ENCODE assay signal across 16 cellular contexts in genomic region chr18:1014951-1015627, GRCh38.
DNase-seq lines count a peak whose midpoint lies in the region; ATAC-seq and TF ChIP-seq lines count a peak whose summit lies in the region.
"Had no signal": no experiment of that assay in that cellular context is flagged by ENCODE, and none has a peak within 500 bp of the region (broad histone marks: within the 10 kb centered on the region; RNA-seq: fewer than 3 reads in every experiment).

No MANE protein-coding gene starts in this region.

- no peak overlapping the region for H2BK15ac ChIP-seq in neuronal stem cell (ENCODE audit: low read length)

- H4K20me1 ChIP-seq in BLaER1 treated with 17β-estradiol and CSF1 and Interleukin-3, amounts not matched to agents 10 nM and 100 nM: no peaks in the 10 kb centered on the region

- DNase-seq in NT2/D1 (ENCODE audit: low read depth, low spot score) (peak; percentile 23), fibroblast of villous mesenchyme (ENCODE audit: low read depth) (peak; percentile 18), neuronal stem cell (ENCODE audit: low spot score) (no peak), gastrocnemius medialis (no peak), NCI-H1694 (lab: John Stamatoyannopoulos, UW) (no peak)
- DNase-seq: activated CD4-positive, alpha-beta T cell treated with anti-CD3 and anti-CD28 coated beads for 4 hours; activated T-cell treated with anti-CD3 and anti-CD28 coated beads, Interleukin-2, amount 50 U/mL, for 24 hours; amygdala; effector CD8-positive, alpha-beta T cell; NCI-H1092; ovary; stimulated activated CD4-positive, alpha-beta T cell treated with anti-CD3 and anti-CD28 coated beads, Interleukin-15, amount 100 ng/mL, for 24 hours had no signal

- no peak overlapping the region for H3K14ac ChIP-seq in neuronal stem cell (ENCODE audit: low read length)

- in situ Hi-C loops in gastrocnemius medialis (cut with MboI; ENCODE audit: low sequenced_read_pairs in 4 of 4): no loop called here

- no peak overlapping the region for H3K27ac ChIP-seq in BLaER1 treated with 17β-estradiol and CSF1 and Interleukin-3, amounts not matched to agents 10 nM and 100 nM
- peak overlapping the region; percentile 25 for H3K27ac ChIP-seq in neuronal stem cell (replicated peaks; ENCODE audit: low read length)
- H3K27ac ChIP-seq in gastrocnemius medialis: no peak overlapping the region
- H3K27ac ChIP-seq: ovary, upper lobe of left lung had no signal

- no peak for TF ChIP-seq POLR2A in gastrocnemius medialis (IDR thresholded peaks at IDR 0.05)

- H3K4me2 ChIP-seq in BLaER1 treated with 17β-estradiol and CSF1 and Interleukin-3, amounts not matched to agents 10 nM and 100 nM: peak overlapping the region in 9 of 11 experiments; percentile 34 to 72 (median 61); a peak in 15 of 22 replicates
- no peak overlapping the region for H3K4me2 ChIP-seq in neuronal stem cell (ENCODE audit: insufficient read depth, low read length, poor library complexity, severe bottlenecking)

- H3K9ac ChIP-seq in BLaER1 treated with 17β-estradiol and CSF1 and Interleukin-3, amounts not matched to agents 10 nM and 100 nM: no peak overlapping the region
- H3K9ac ChIP-seq in NT2/D1 (ENCODE audit: insufficient read length, low read depth): no peak overlapping the region
- no peak overlapping the region for H3K9ac ChIP-seq in neuronal stem cell (ENCODE audit: low read depth, low read length, poor library complexity)

- no peak overlapping the region for H2BK5ac ChIP-seq in neuronal stem cell (ENCODE audit: low read length)

- H3K4me3 ChIP-seq in BLaER1 treated with 17β-estradiol and CSF1 and Interleukin-3, amounts not matched to agents 10 nM and 100 nM: no peak overlapping the region
- H3K4me3 ChIP-seq in NT2/D1 (ENCODE audit: insufficient read length, low read depth) (no peak overlapping the region), fibroblast of villous mesenchyme (ENCODE audit: low read depth, low read length) (no peak overlapping the region), neuronal stem cell (ENCODE audit: low read length in 2 of 2) (no peak overlapping the region), gastrocnemius medialis (no peak overlapping the region)
- H3K4me3 ChIP-seq: ovary, upper lobe of left lung had no signal

- no peak overlapping the region for H2AFZ ChIP-seq in neuronal stem cell (ENCODE audit: low read length)

- no peak overlapping the region for H4K91ac ChIP-seq in neuronal stem cell (ENCODE audit: low read depth, low read length, poor library complexity)

- TF ChIP-seq CTCF in fibroblast of villous mesenchyme (IDR thresholded peaks at IDR 0.05; ENCODE audit: insufficient read depth, low read depth, low read length) (no peak), gastrocnemius medialis (IDR thresholded peaks at IDR 0.05 in 4 of 5, conservative IDR thresholded peaks at IDR 0.05 in 1 of 5) (no peak)

- intact Hi-C loops in gastrocnemius medialis (cut with DNase I; ENCODE audit: low total_unique reads): no loop called here

- H3K4me1 ChIP-seq in BLaER1 treated with 17β-estradiol and CSF1 and Interleukin-3, amounts not matched to agents 10 nM and 100 nM: peaks cover 0 to 26% (median 17%) of the 10 kb centered on the region in 10 experiments; a peak in 16 of 20 replicates
- peaks cover 6% of the 10 kb centered on the region for H3K4me1 ChIP-seq in NT2/D1 (ENCODE audit: insufficient read depth, insufficient read length)
- peaks cover 0 to 15% of the 10 kb centered on the region in 2 donors for H3K4me1 ChIP-seq in neuronal stem cell (ENCODE audit: control insufficient read depth in 2 of 2, insufficient read depth in 1 of 2, low read depth in 1 of 2, low read length in 2 of 2)
- no peaks in the 10 kb centered on the region for H3K4me1 ChIP-seq in gastrocnemius medialis

- no peaks in the 10 kb centered on the region for H3K36me3 ChIP-seq in BLaER1 treated with 17β-estradiol and CSF1 and Interleukin-3, amounts not matched to agents 10 nM and 100 nM
- H3K36me3 ChIP-seq in NT2/D1 (ENCODE audit: insufficient read depth, insufficient read length, low read length) (peaks cover 2% of the 10 kb centered on the region), neuronal stem cell (replicated peaks in 1 of 2; ENCODE audit: control insufficient read depth in 2 of 2, insufficient read depth in 2 of 2, low read length in 2 of 2) (no peaks in the 10 kb centered on the region), gastrocnemius medialis (no peaks in the 10 kb centered on the region)
- H3K36me3 ChIP-seq: ovary, upper lobe of left lung had no signal

- H3K4ac ChIP-seq in neuronal stem cell (ENCODE audit: low read length): no peak overlapping the region

- H3K23ac ChIP-seq in neuronal stem cell (ENCODE audit: low read depth, low read length, poor library complexity): no peak overlapping the region

- H3K18ac ChIP-seq in neuronal stem cell (ENCODE audit: low read length): no peak overlapping the region

- no peak overlapping the region for H4K8ac ChIP-seq in neuronal stem cell (ENCODE audit: low read depth, low read length)

- H2BK12ac ChIP-seq in neuronal stem cell (ENCODE audit: low read length): no peak overlapping the region

- no peaks in the 10 kb centered on the region for H3K27me3 ChIP-seq in BLaER1 treated with 17β-estradiol and CSF1 and Interleukin-3, amounts not matched to agents 10 nM and 100 nM
- H3K27me3 ChIP-seq in NT2/D1 (ENCODE audit: insufficient read depth, insufficient read length): no peaks in the 10 kb centered on the region
- no peaks in the 10 kb centered on the region for H3K27me3 ChIP-seq in neuronal stem cell (ENCODE audit: control insufficient read depth in 3 of 3, insufficient read depth in 3 of 3, low read depth in 1 of 3, low read length in 3 of 3)
- no peaks in the 10 kb centered on the region for H3K27me3 ChIP-seq in gastrocnemius medialis
- H3K27me3 ChIP-seq: ovary, upper lobe of left lung had no signal

- no peaks in the 10 kb centered on the region for H3K9me3 ChIP-seq in BLaER1 treated with 17β-estradiol and CSF1 and Interleukin-3, amounts not matched to agents 10 nM and 100 nM (replicated peaks in 1 of 11)
- H3K9me3 ChIP-seq in NT2/D1 (ENCODE audit: insufficient read depth, low read length) (no peaks in the 10 kb centered on the region), neuronal stem cell (replicated peaks in 1 of 2; ENCODE audit: control insufficient read depth in 2 of 2, insufficient read depth in 1 of 2, low read depth in 1 of 2, low read length in 2 of 2) (no peaks in the 10 kb centered on the region), gastrocnemius medialis (no peaks in the 10 kb centered on the region)
- H3K9me3 ChIP-seq: ovary, upper lobe of left lung had no signal

- no peak overlapping the region for H2BK120ac ChIP-seq in neuronal stem cell (ENCODE audit: low read depth, low read length)

- ATAC-seq in HG02970 (IDR thresholded peaks at IDR 0.05; ENCODE audit: low FRiP score, unreplicated experiment) (no peak), gastrocnemius medialis (no peak), GM21515 (IDR thresholded peaks at IDR 0.05; ENCODE audit: unreplicated experiment) (no peak)

- H2AK5ac ChIP-seq in neuronal stem cell (ENCODE audit: low read depth, low read length): no peak overlapping the region

- no peaks in the 10 kb centered on the region for H3K79me1 ChIP-seq in neuronal stem cell (ENCODE audit: low read depth, low read length)

Comparison
In these comparisons a context has a peak if more than half of its experiments do, and no peak if none do; other contexts are left out.
1. DNase-seq: peak in NT2/D1 (single experiment) and fibroblast of villous mesenchyme (single experiment); none in neuronal stem cell (single experiment), gastrocnemius medialis (0 of 2) and NCI-H1694 (single experiment).